8 cellular contexts compared by ENCODE assay signal in genomic region chr9:78234810-78235209, GRCh38. TPM values are rescaled to one million over a fixed set of nuclear protein-coding genes. Genes with fewer than 3 reads are reported as not detected.
DNase-seq lines count a peak whose midpoint lies in the region; ATAC-seq and TF ChIP-seq lines count a peak whose summit lies in the region.

No MANE protein-coding gene starts in this region.

- peak overlapping the region; percentile 97 for H3K4me3 Mint-ChIP-seq in activated B cell treated with CpG ODN at 0.5 μM for 24 hours

- peaks cover 3% of the 10 kb centered on the region for H3K36me3 Mint-ChIP-seq in activated B cell treated with CpG ODN at 0.5 μM for 24 hours (ENCODE audit: low read depth)

- CTCF ChIA-PET in activated B cell treated with CpG ODN at 0.5 μM for 24 hours (lab: Charles Lee), result no interaction called here

- intact Hi-C loops in activated B cell treated with CpG ODN at 0.5 μM for 24 hours (cut with micrococcal nuclease), result loop anchor here (5.0 to 10.0 kb wide), 2 partner anchors 38 to 200 kb away; partner anchors contain the start of gene GNAQ
- intact Hi-C loops in left colon (cut with DNase I, micrococcal nuclease), result no loop called here

- no peaks in the 10 kb centered on the region for H3K9me3 Mint-ChIP-seq in activated B cell treated with CpG ODN at 0.5 μM for 24 hours

- DNase-seq in HFF-Myc (ENCODE audit: extremely low read depth, low read depth), result no peak
- no peak for DNase-seq in activated B cell treated with CpG ODN at 0.5 μM for 24 hours
- DNase-seq in left colon, result no peak
- no peak for DNase-seq in NCI-H146 treated with DMSO at 0.1 percent for 48 hours (lab: John Stamatoyannopoulos, UW; ENCODE audit: unreplicated experiment)

- H3K4me1 ChIP-seq in iPS-15b (ENCODE audit: control insufficient read depth, insufficient read depth, low read length) (peaks cover 4% of the 10 kb centered on the region), subcutaneous abdominal adipose tissue (ENCODE audit: control insufficient read depth in 5 of 5, insufficient read depth in 5 of 5, low read length in 5 of 5) (peaks cover 0 to 19% (median 13%) of the 10 kb centered on the region in 5 donors)

- ATAC-seq in activated B cell treated with CpG ODN at 0.5 μM for 24 hours (ENCODE audit: low read depth) (no peak), HG02970 (IDR thresholded peaks at IDR 0.05; ENCODE audit: low FRiP score, unreplicated experiment) (no peak), left colon (no peak)
- no peak for ATAC-seq in activated CD4-positive, CD25-positive, alpha-beta regulatory T cell treated with anti-CD3 and anti-CD28 coated beads, Interleukin-2, amount 50 U/mL, for 24 hours

- no peak for TF ChIP-seq CTCF in HFF-Myc (IDR thresholded peaks at IDR 0.05; ENCODE audit: low read depth, low read length, missing control alignments)
- TF ChIP-seq CTCF in activated B cell treated with CpG ODN at 0.5 μM for 24 hours (IDR thresholded peaks at IDR 0.05), result no peak

- H3K27me3 Mint-ChIP-seq in activated B cell treated with CpG ODN at 0.5 μM for 24 hours, result no peaks in the 10 kb centered on the region

- no peak overlapping the region for H3K27ac ChIP-seq in subcutaneous abdominal adipose tissue (ENCODE audit: low read depth, low read length)

- H3K27ac Mint-ChIP-seq in activated B cell treated with CpG ODN at 0.5 μM for 24 hours, result no peak overlapping the region

- H3K9me3 ChIP-seq in iPS-15b (ENCODE audit: control insufficient read depth, insufficient read depth, low read length), result no peaks in the 10 kb centered on the region
- H3K9me3 ChIP-seq in subcutaneous abdominal adipose tissue (ENCODE audit: control insufficient read depth in 5 of 5, low read length in 5 of 5), result no peaks in the 10 kb centered on the region

- POLR2A ChIA-PET in activated B cell treated with CpG ODN at 0.5 μM for 24 hours (lab: Charles Lee), result no interaction called here

- H3K27me3 ChIP-seq in iPS-15b (ENCODE audit: control insufficient read depth, insufficient read depth, low read length) (no peaks in the 10 kb centered on the region), subcutaneous abdominal adipose tissue (ENCODE audit: control insufficient read depth in 5 of 5, insufficient read depth in 4 of 5, low read length in 5 of 5) (no peaks in the 10 kb centered on the region)

- peak overlapping the region; percentile 83 for H3K4me3 ChIP-seq in HFF-Myc (replicated peaks; ENCODE audit: low read depth, low read length)
- peak overlapping the region; percentile 94 for H3K4me3 ChIP-seq in iPS-15b (ENCODE audit: low read depth, low read length)
- peak overlapping the region; percentile 81 to 93 (median 84) for H3K4me3 ChIP-seq in subcutaneous abdominal adipose tissue (ENCODE audit: low read depth in 1 of 5, low read length in 5 of 5)

- no peak overlapping the region for H3K9ac ChIP-seq in iPS-15b (ENCODE audit: low read depth, low read length)
- H3K9ac ChIP-seq in subcutaneous abdominal adipose tissue (ENCODE audit: low read length in 5 of 5), result peak overlapping the region in 4 of 5 donors; percentile 70 to 87 (median 76)

- H3K4me1 Mint-ChIP-seq in activated B cell treated with CpG ODN at 0.5 μM for 24 hours, result peaks cover 23% of the 10 kb centered on the region

- H3K36me3 ChIP-seq in iPS-15b (ENCODE audit: control insufficient read depth, insufficient read depth, low read length) (no peaks in the 10 kb centered on the region), subcutaneous abdominal adipose tissue (ENCODE audit: control insufficient read depth in 5 of 5, insufficient read depth in 5 of 5, low read length in 5 of 5) (no peaks in the 10 kb centered on the region)

RNA-seq across cellular contexts. Expression of gene CEP78, which starts 1.1 kb away (rescaled TPM):
- total RNA-seq in activated B cell treated with CpG ODN at 0.5 μM for 24 hours (16.9 and 18.1 TPM in 2 replicates), left colon (10 to 100 TPM in 1 of 2 donors, 1 to 10 TPM in 1; 7.9 to 11.1 TPM)
